23 cellular contexts compared by ENCODE assay signal in genomic region chr10:77463967-77464745, GRCh38.
A peak's percentile ranks its signal among the peaks of the same experiment; 100 is the strongest.
DNase-seq lines count a peak whose midpoint lies in the region; ATAC-seq, FAIRE-seq and TF ChIP-seq lines count a peak whose summit lies in the region.
"Had no signal": no experiment of that assay in that cellular context is flagged by ENCODE, and none has a peak within 500 bp of the region (broad histone marks: within the 10 kb centered on the region; RNA-seq: fewer than 3 reads in every experiment).

No MANE protein-coding gene starts in this region.

- DNase-seq in H54 (ENCODE audit: insufficient read length, low spot score) (peak; percentile 37), astrocyte of the hippocampus (ENCODE audit: low read depth, low spot score) (peak; percentile 29), foreskin keratinocyte (peak in 1 of 2 donors; percentile 21), stromal cell of bone marrow (ENCODE audit: low read depth) (peak; percentile 49)
- DNase-seq in natural killer cell treated with Interleukin-12 subunit alpha and Interleukin-12 subunit beta and Interleukin-15 and Interleukin-18, amount 100 ng/mL, for 72 hours (ENCODE audit: low spot score) = no peak
- DNase-seq in activated T-cell treated with anti-CD3 and anti-CD28 coated beads, Interleukin-2, amount 50 U/mL, for 4 hours = no peak
- DNase-seq: activated B cell treated with CpG ODN at 0.5 μM for 24 hours; activated effector memory CD4-positive, alpha-beta T cell treated with Interleukin-2 at 50 U/mL for 16 hours; CD4-positive, alpha-beta T cell; dermis blood vessel endothelial cell; DND-41; left lung; NCI-H146; NCI-H446 treated with DMSO at 0.1 percent for 48 hours; T-helper 2 cell; upper lobe of right lung had no signal

- no peak overlapping the region for H3K4me3 Mint-ChIP-seq in natural killer cell treated with Interleukin-12 subunit alpha and Interleukin-12 subunit beta and Interleukin-15 and Interleukin-18, amount 100 ng/mL, for 72 hours
- no peak overlapping the region for H3K4me3 Mint-ChIP-seq in activated T-cell treated with anti-CD3 and anti-CD28 coated beads, Interleukin-2, amount 50 U/mL, for 4 hours
- H3K4me3 Mint-ChIP-seq: activated B cell treated with CpG ODN at 0.5 μM for 24 hours; CD4-positive, alpha-beta T cell; stimulated activated memory B cell treated with anti-CD40 and anti-IgM and Interleukin-4, amounts not matched to agents 10 μg/mL and 1 μg/mL and 100 μg/mL, for 72 hours had no signal

- H3K4me1 ChIP-seq in foreskin keratinocyte = peaks cover 8% of the 10 kb centered on the region
- H3K4me1 ChIP-seq: left lung, parathyroid adenoma had no signal

- H3K9me3 Mint-ChIP-seq in natural killer cell treated with Interleukin-12 subunit alpha and Interleukin-12 subunit beta and Interleukin-15 and Interleukin-18, amount 100 ng/mL, for 72 hours = no peaks in the 10 kb centered on the region
- no peaks in the 10 kb centered on the region for H3K9me3 Mint-ChIP-seq in activated T-cell treated with anti-CD3 and anti-CD28 coated beads, Interleukin-2, amount 50 U/mL, for 4 hours
- H3K9me3 Mint-ChIP-seq: activated B cell treated with CpG ODN at 0.5 μM for 24 hours; CD4-positive, alpha-beta T cell; stimulated activated memory B cell treated with anti-CD40 and anti-IgM and Interleukin-4, amounts not matched to agents 10 μg/mL and 1 μg/mL and 100 μg/mL, for 72 hours had no signal

- FAIRE-seq in H54 (lab: Jason Lieb, UNC) = no peak
- FAIRE-seq: HTR-8/SVneo had no signal

- no peak for TF ChIP-seq CTCF in foreskin keratinocyte (conservative IDR thresholded peaks at IDR 0.05)

- H3K27ac ChIP-seq in foreskin keratinocyte = no peak overlapping the region
- H3K27ac ChIP-seq: left lung, parathyroid adenoma, upper lobe of right lung had no signal

- H3K27ac Mint-ChIP-seq in natural killer cell treated with Interleukin-12 subunit alpha and Interleukin-12 subunit beta and Interleukin-15 and Interleukin-18, amount 100 ng/mL, for 72 hours = no peak overlapping the region
- H3K27ac Mint-ChIP-seq: activated B cell treated with CpG ODN at 0.5 μM for 24 hours; CD4-positive, alpha-beta T cell; stimulated activated memory B cell treated with anti-CD40 and anti-IgM and Interleukin-4, amounts not matched to agents 10 μg/mL and 1 μg/mL and 100 μg/mL, for 72 hours had no signal

- peaks cover 2 to 13% of the 10 kb centered on the region in 2 donors for H3K27me3 Mint-ChIP-seq in natural killer cell treated with Interleukin-12 subunit alpha and Interleukin-12 subunit beta and Interleukin-15 and Interleukin-18, amount 100 ng/mL, for 72 hours
- peaks cover under 1% of the 10 kb centered on the region for H3K27me3 Mint-ChIP-seq in activated T-cell treated with anti-CD3 and anti-CD28 coated beads, Interleukin-2, amount 50 U/mL, for 4 hours (ENCODE audit: low read depth)
- H3K27me3 Mint-ChIP-seq: activated B cell treated with CpG ODN at 0.5 μM for 24 hours; CD4-positive, alpha-beta T cell had no signal

- TF ChIP-seq POLR2A in H54 (IDR thresholded peaks at IDR 0.05; ENCODE audit: low read depth, low read length) = no peak

- H3K4me1 Mint-ChIP-seq in natural killer cell treated with Interleukin-12 subunit alpha and Interleukin-12 subunit beta and Interleukin-15 and Interleukin-18, amount 100 ng/mL, for 72 hours (ENCODE audit: low read depth in 2 of 2) = no peaks in the 10 kb centered on the region
- no peaks in the 10 kb centered on the region for H3K4me1 Mint-ChIP-seq in activated T-cell treated with anti-CD3 and anti-CD28 coated beads, Interleukin-2, amount 50 U/mL, for 4 hours (ENCODE audit: low read depth)
- H3K4me1 Mint-ChIP-seq: stimulated activated memory B cell treated with anti-CD40 and anti-IgM and Interleukin-4, amounts not matched to agents 10 μg/mL and 1 μg/mL and 100 μg/mL, for 72 hours had no signal

- ATAC-seq in foreskin keratinocyte (peak; percentile 39), GM21367 (IDR thresholded peaks at IDR 0.05; ENCODE audit: unreplicated experiment) (no peak), GM18873 (IDR thresholded peaks at IDR 0.05; ENCODE audit: low FRiP score, unreplicated experiment) (no peak)
- no peak for ATAC-seq in natural killer cell treated with Interleukin-12 subunit alpha and Interleukin-12 subunit beta and Interleukin-15 and Interleukin-18, amount 100 ng/mL, for 72 hours
- no peak for ATAC-seq in activated T-cell treated with anti-CD3 and anti-CD28 coated beads, Interleukin-2, amount 50 U/mL, for 4 hours
- ATAC-seq: esophagus mucosa; Right ventricle myocardium inferior; stimulated activated memory B cell treated with anti-CD40 and anti-IgM and Interleukin-4, amounts not matched to agents 10 μg/mL and 1 μg/mL and 100 μg/mL, for 72 hours had no signal

- no peaks in the 10 kb centered on the region for H3K27me3 ChIP-seq in foreskin keratinocyte
- H3K27me3 ChIP-seq: left lung, upper lobe of right lung had no signal

- no peaks in the 10 kb centered on the region for H3K36me3 Mint-ChIP-seq in natural killer cell treated with Interleukin-12 subunit alpha and Interleukin-12 subunit beta and Interleukin-15 and Interleukin-18, amount 100 ng/mL, for 72 hours
- H3K36me3 Mint-ChIP-seq in activated T-cell treated with anti-CD3 and anti-CD28 coated beads, Interleukin-2, amount 50 U/mL, for 4 hours (ENCODE audit: insufficient read depth) = no peaks in the 10 kb centered on the region
- H3K36me3 Mint-ChIP-seq: stimulated activated memory B cell treated with anti-CD40 and anti-IgM and Interleukin-4, amounts not matched to agents 10 μg/mL and 1 μg/mL and 100 μg/mL, for 72 hours had no signal

Comparison
In these comparisons a context has a peak if more than half of its experiments do, and no peak if none do; other contexts are left out.
1. DNase-seq: peak in H54 (single experiment), astrocyte of the hippocampus (single experiment) and stromal cell of bone marrow (single experiment); none in natural killer cell treated with Interleukin-12 subunit alpha and Interleukin-12 subunit beta and Interleukin-15 and Interleukin-18, amount 100 ng/mL, for 72 hours (single experiment) and activated T-cell treated with anti-CD3 and anti-CD28 coated beads, Interleukin-2, amount 50 U/mL, for 4 hours (single experiment).